In the genomic region with DNA sequence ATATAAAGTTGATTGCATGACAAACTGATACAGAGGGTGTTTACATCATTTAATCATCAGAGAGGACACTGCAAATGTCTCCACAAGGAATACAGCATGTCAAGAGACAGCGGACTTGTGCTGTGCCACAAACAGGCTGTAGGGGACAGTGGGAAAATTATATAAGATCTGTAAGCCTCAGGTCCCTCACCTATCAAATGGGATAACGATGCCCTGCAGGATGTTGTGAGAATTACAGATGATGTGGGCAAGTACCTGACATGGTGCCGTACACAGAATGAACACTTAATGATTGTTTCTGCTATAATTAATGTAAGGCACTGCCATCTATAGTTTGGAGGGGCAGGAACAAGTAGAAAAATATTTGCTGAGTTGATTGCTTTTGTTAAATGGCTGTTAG, we compare ENCODE assay signal across 12 cellular contexts.
DNase-seq lines count a peak whose midpoint lies in the region; ATAC-seq and TF ChIP-seq lines count a peak whose summit lies in the region.
"Had no signal": no experiment of that assay in that cellular context is flagged by ENCODE, and none has a peak within 500 bp of the region (broad histone marks: within the 10 kb centered on the region; RNA-seq: fewer than 3 reads in every experiment).

No MANE protein-coding gene starts in this region.

- intact Hi-C loops in mucosa of descending colon (cut with DNase I, micrococcal nuclease): no loop called here

- H3K4me3 Mint-ChIP-seq in nephron: peak overlapping the region in 1 of 3 experiments; percentile 6
- H3K4me3 Mint-ChIP-seq: activated T-cell treated with anti-CD3 and anti-CD28 coated beads, Interleukin-2, amount 50 U/mL, for 72 hours; brain had no signal

- H3K9me3 Mint-ChIP-seq in nephron: no peaks in the 10 kb centered on the region
- H3K9me3 Mint-ChIP-seq: activated T-cell treated with anti-CD3 and anti-CD28 coated beads, Interleukin-2, amount 50 U/mL, for 72 hours; brain had no signal

- H3K27ac ChIP-seq in WERI-Rb-1: no peak overlapping the region
- H3K27ac ChIP-seq: uterus had no signal

- H3K9me3 ChIP-seq in WERI-Rb-1 (ENCODE audit: severe bottlenecking) (no peaks in the 10 kb centered on the region), mucosa of descending colon (no peaks in the 10 kb centered on the region)
- H3K9me3 ChIP-seq: uterus had no signal

- no peaks in the 10 kb centered on the region for H3K27me3 ChIP-seq in WERI-Rb-1 (ENCODE audit: insufficient read depth, low read depth, severe bottlenecking)
- H3K27me3 ChIP-seq: uterus had no signal

- TF ChIP-seq CTCF in LNCAP (IDR thresholded peaks at IDR 0.05) (peak; percentile 17; the same call in 1 of the 2 replicates), WERI-Rb-1 (IDR thresholded peaks at IDR 0.05; ENCODE audit: low read depth, low read length) (peak; percentile 26; the same call in 1 of the 2 replicates), nephron (IDR thresholded peaks at IDR 0.05; ENCODE audit: unreplicated experiment in 3 of 3) (no peak), mucosa of descending colon (IDR thresholded peaks at IDR 0.05) (no peak)

- peaks cover 8% of the 10 kb centered on the region for H3K36me3 ChIP-seq in WERI-Rb-1
- no peaks in the 10 kb centered on the region for H3K36me3 ChIP-seq in mucosa of descending colon (ENCODE audit: low read depth)
- H3K36me3 ChIP-seq: uterus had no signal

- H3K36me3 Mint-ChIP-seq in nephron (ENCODE audit: low read depth): peaks cover 3% of the 10 kb centered on the region
- H3K36me3 Mint-ChIP-seq: brain had no signal

- H3K4me1 Mint-ChIP-seq in nephron: peaks cover 6% of the 10 kb centered on the region

- no peaks in the 10 kb centered on the region for H3K4me1 ChIP-seq in mucosa of descending colon (ENCODE audit: low read depth)
- H3K4me1 ChIP-seq: uterus had no signal

- peak; percentile 54 for DNase-seq in DMS 273 (lab: John Stamatoyannopoulos, UW; ENCODE audit: unreplicated experiment)
- peak; percentile 39 for DNase-seq in WERI-Rb-1
- no peak for DNase-seq in effector CD8-positive, alpha-beta T cell (lab: John Stamatoyannopoulos, UW)
- no peak for DNase-seq in epidermal melanocyte (ENCODE audit: insufficient read length, low spot score)
- DNase-seq in mucosa of descending colon: no peak
- DNase-seq: NCI-H187 treated with DMSO at 0.1 percent for 48 hours had no signal

- H3K4me3 ChIP-seq in WERI-Rb-1 (ENCODE audit: low read depth, low read length): no peak overlapping the region
- no peak overlapping the region for H3K4me3 ChIP-seq in mucosa of descending colon
- H3K4me3 ChIP-seq: uterus had no signal

- no peaks in the 10 kb centered on the region for H3K27me3 Mint-ChIP-seq in nephron (ENCODE audit: low read depth)

- ATAC-seq in mucosa of descending colon (no peak), GM21515 (IDR thresholded peaks at IDR 0.05; ENCODE audit: unreplicated experiment) (no peak)

- peak overlapping the region; percentile 0 to 13 (median 9) for H3K27ac Mint-ChIP-seq in nephron
- H3K27ac Mint-ChIP-seq: activated T-cell treated with anti-CD3 and anti-CD28 coated beads, Interleukin-2, amount 50 U/mL, for 72 hours had no signal

Comparison
In these comparisons a context has a peak if more than half of its experiments do, and no peak if none do; other contexts are left out.
1. DNase-seq: peak in DMS 273 (single experiment) and WERI-Rb-1 (single experiment); none in effector CD8-positive, alpha-beta T cell (single experiment), epidermal melanocyte (single experiment) and mucosa of descending colon (0 of 3).
2. CTCF ChIP-seq: peak in LNCAP (single experiment) and WERI-Rb-1 (single experiment); none in nephron (0 of 3) and mucosa of descending colon (single experiment).